ENCODE assay signal across 16 cellular contexts in genomic region chr6:12546659-12546987, GRCh38.
"Had no signal": no experiment of that assay in that cellular context is flagged by ENCODE, and none has a peak within 500 bp of the region (broad histone marks: within the 10 kb centered on the region; RNA-seq: fewer than 3 reads in every experiment).

No MANE protein-coding gene starts in this region.

- H3K27me3 ChIP-seq: adrenal gland, upper lobe of right lung had no signal

- H3K9me3 ChIP-seq: adrenal gland, upper lobe of right lung had no signal

- H3K27ac ChIP-seq: adrenal gland, upper lobe of right lung had no signal

- H3K36me3 ChIP-seq: adrenal gland, upper lobe of right lung had no signal

- H3K4me3 Mint-ChIP-seq: activated naive CD4-positive, alpha-beta T cell treated with anti-CD3 and anti-CD28 coated beads, Interleukin-2, amount 50 U/mL, for 24 hours; brain; central memory CD8-positive, alpha-beta T cell; stimulated activated naive CD8-positive, alpha-beta T cell treated with anti-CD3 and anti-CD28 coated beads, Interleukin-15, amount 100 ng/mL, for 72 hours had no signal

- H3K4me1 Mint-ChIP-seq: activated naive CD4-positive, alpha-beta T cell treated with anti-CD3 and anti-CD28 coated beads, Interleukin-2, amount 50 U/mL, for 24 hours; brain; central memory CD8-positive, alpha-beta T cell; stimulated activated naive CD8-positive, alpha-beta T cell treated with anti-CD3 and anti-CD28 coated beads, Interleukin-15, amount 100 ng/mL, for 72 hours had no signal

- H3K27me3 Mint-ChIP-seq: brain; central memory CD8-positive, alpha-beta T cell; progenitor cell of endocrine pancreas had no signal

- H3K4me1 ChIP-seq: adrenal gland, upper lobe of right lung had no signal

- DNase-seq: activated CD4-positive, alpha-beta T cell treated with anti-CD3 and anti-CD28 coated beads, Interleukin-2, amount 50 U/mL, for 4 hours; activated gamma-delta T cell; adrenal gland; cortex of kidney; effector CD4-positive, alpha-beta T cell; hippocampal formation; islet precursor cell; right cardiac atrium; small intestine; stimulated activated CD4-positive, alpha-beta T cell treated with anti-CD3 and anti-CD28 coated beads, Interleukin-4, amount 100 ng/mL, for 1 hour; stimulated activated naive CD8-positive, alpha-beta T cell treated with anti-CD3 and anti-CD28 coated beads, Interleukin-15, amount 100 ng/mL, for 72 hours; upper lobe of right lung had no signal

- H3K27ac Mint-ChIP-seq: activated naive CD4-positive, alpha-beta T cell treated with anti-CD3 and anti-CD28 coated beads, Interleukin-2, amount 50 U/mL, for 24 hours; progenitor cell of endocrine pancreas; stimulated activated naive CD8-positive, alpha-beta T cell treated with anti-CD3 and anti-CD28 coated beads, Interleukin-15, amount 100 ng/mL, for 72 hours had no signal

- H3K36me3 Mint-ChIP-seq: activated naive CD4-positive, alpha-beta T cell treated with anti-CD3 and anti-CD28 coated beads, Interleukin-2, amount 50 U/mL, for 24 hours; brain had no signal

- H3K4me3 ChIP-seq: adrenal gland, upper lobe of right lung had no signal
